In the genomic region with DNA sequence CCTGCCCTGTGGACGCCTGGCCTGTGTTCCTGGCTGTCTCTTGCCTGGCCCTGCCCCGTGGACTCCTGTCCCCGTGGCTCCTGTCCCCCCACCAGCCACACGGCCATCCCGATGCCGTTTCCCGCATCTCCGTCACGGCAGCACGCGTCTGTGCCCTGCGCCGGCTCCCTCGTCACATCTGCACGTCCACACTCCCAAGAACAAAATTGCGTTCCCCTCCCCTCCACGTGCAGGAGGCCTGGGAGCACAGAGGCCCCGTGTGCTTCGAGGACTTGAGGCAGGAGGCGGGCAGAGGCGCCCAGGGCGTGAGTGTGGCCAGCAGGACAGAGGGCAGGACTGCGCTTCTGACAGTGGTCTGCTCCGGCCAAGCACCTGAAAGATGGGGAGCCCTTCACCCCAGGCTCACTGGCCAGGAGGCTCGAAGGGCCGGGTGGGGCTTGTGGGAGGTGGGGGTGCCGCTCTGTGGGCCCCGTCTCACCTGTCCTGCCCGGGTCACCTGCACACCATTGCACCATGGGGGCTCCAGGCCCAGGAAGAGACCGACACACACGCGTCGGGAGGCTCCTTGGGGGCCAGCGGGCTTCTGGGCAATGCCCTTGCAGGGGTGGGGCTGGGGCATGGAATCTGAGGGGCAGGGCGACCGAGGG, we compare ENCODE assay signal across 25 cellular contexts. TPM values are rescaled to one million over a fixed set of nuclear protein-coding genes. Genes with fewer than 3 reads are reported as not detected.
"Had no signal": no experiment of that assay in that cellular context is flagged by ENCODE, and none has a peak within 500 bp of the region (broad histone marks: within the 10 kb centered on the region; RNA-seq: fewer than 3 reads in every experiment).

No MANE protein-coding gene starts in this region.

- DNase-seq: activated CD4-positive, alpha-beta T cell treated with anti-CD3 and anti-CD28 coated beads for 4 hours; activated CD4-positive, alpha-beta T cell treated with anti-CD3 and anti-CD28 coated beads, Interleukin-2, amount 50 U/mL, for 4 hours; activated CD8-positive, alpha-beta memory T cell treated with anti-CD3 and anti-CD28 coated beads, Interleukin-2, amount 10 ng/mL, durations not matched to agents 7 days and 5 days; activated effector memory CD4-positive, alpha-beta T cell treated with Interleukin-2 at 50 U/mL for 16 hours; activated naive CD4-positive, alpha-beta T cell; activated T-cell treated with anti-CD3 and anti-CD28 coated beads, Interleukin-2, amount 50 U/mL, for 24 hours; aorta; body of pancreas; central memory CD4-positive, alpha-beta T cell; MM.1S; NCI-H1105; NCI-H1436; NCI-H1694 treated with DMSO at 0.1 percent for 48 hours; NCI-H2029 treated with DMSO at 0.1 percent for 48 hours; NCI-H345; NCI-H510A treated with DMSO at 0.1 percent for 48 hours; NCI-H69; NK-92 treated with Interleukin-12 subunit alpha and Interleukin-12 subunit beta, amount 100 ng/mL, for 24 hours; OCI-M1; RPMI8226; T-cell; T-helper 2 cell; T1000 had no signal

- H3K9me3 ChIP-seq: body of pancreas had no signal

- H3K27me3 ChIP-seq: body of pancreas had no signal

- H3K4me3 ChIP-seq: body of pancreas, SK-N-MC had no signal

- H3K27ac ChIP-seq: body of pancreas, SK-N-MC had no signal

- ATAC-seq: activated CD8-positive, alpha-beta memory T cell treated with anti-CD3 and anti-CD28 coated beads, Interleukin-2, amount 10 ng/mL, durations not matched to agents 7 days and 5 days; body of pancreas; Right ventricle myocardium inferior; T-cell had no signal

RNA-seq across cellular contexts. Expression of gene SLC26A1, which starts 35.5 kb away (rescaled TPM):
- total RNA-seq: activated CD8-positive, alpha-beta memory T cell treated with anti-CD3 and anti-CD28 coated beads, Interleukin-2, amount 10 ng/mL, durations not matched to agents 7 days and 5 days; Right ventricle myocardium inferior had no signal
